ENCODE assay signal across 1 cellular context in the genomic region with DNA sequence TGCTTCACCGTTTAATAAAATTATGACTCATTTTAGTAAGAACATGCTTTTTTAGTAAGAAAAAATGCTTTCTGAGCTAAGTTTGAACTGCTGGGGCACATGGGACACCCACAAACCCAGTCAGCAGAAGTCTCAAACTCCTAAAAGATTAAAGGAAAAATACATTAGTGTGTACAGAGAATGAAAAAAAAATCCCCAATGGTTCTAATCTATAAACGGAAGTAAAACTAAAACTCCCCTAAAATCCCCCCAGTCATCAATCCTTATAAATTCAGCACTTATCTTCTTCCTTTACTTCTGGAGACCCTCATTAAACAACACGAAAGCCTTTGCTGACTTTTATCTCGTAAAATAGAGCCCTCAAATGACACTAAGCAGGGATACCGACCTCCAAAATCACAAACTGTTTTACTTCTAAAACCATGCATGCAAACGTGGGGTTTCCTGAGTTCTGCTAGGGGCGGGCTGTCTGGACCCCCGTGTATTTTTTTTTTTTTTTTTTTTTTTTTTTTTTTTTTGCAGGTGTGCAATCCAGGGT.
TF ChIP-seq lines count a peak whose summit lies in the region.

No MANE protein-coding gene starts in this region.

TF ChIP-seq in K562, 482 proteins besides CTCF, POLR2A, EP300 and RAD21 (continued from another document):
- no peak for TF ChIP-seq KAT8 (IDR thresholded peaks at IDR 0.05; ENCODE audit: low read depth)
- no peak for TF ChIP-seq ZNF232 (CRISPR knock-in tag; IDR thresholded peaks at IDR 0.05)
